In genomic region chr3:182795383-182795782, GRCh38 we compare ENCODE assay signal across 8 cellular contexts. TPM values are rescaled to one million over a fixed set of nuclear protein-coding genes. Genes with fewer than 3 reads are reported as not detected.
A peak's percentile ranks its signal among the peaks of the same experiment; 100 is the strongest.
DNase-seq lines count a peak whose midpoint lies in the region; ATAC-seq, FAIRE-seq and TF ChIP-seq lines count a peak whose summit lies in the region.

No MANE protein-coding gene starts in this region.

- H3K9ac ChIP-seq in endothelial cell of umbilical vein (replicated peaks; ENCODE audit: extremely low read depth, insufficient read depth, low read length) = peak overlapping the region; percentile 78
- H3K9ac ChIP-seq in rectal smooth muscle tissue (ENCODE audit: low read length) = no peak overlapping the region

- H2AFZ ChIP-seq in ACC112 (ENCODE audit: low read length, unreplicated experiment) (no peak overlapping the region), endothelial cell of umbilical vein (ENCODE audit: low read depth, low read length) (no peak overlapping the region)

- H3K27ac ChIP-seq in ACC112 (ENCODE audit: low read depth, low read length) (no peak overlapping the region), endothelial cell of umbilical vein (ENCODE audit: insufficient read depth, low read depth, low read length) (no peak overlapping the region), rectal smooth muscle tissue (ENCODE audit: low read depth, low read length) (no peak overlapping the region)

- peak overlapping the region; percentile 96 for H3K4me2 ChIP-seq in endothelial cell of umbilical vein (ENCODE audit: insufficient read depth, low read length)

- dilution Hi-C loops in endothelial cell of umbilical vein (cut with MboI; ENCODE audit: extremely low pct_ligation_motif_present, low sequenced_read_pairs) = no loop called here

- CTCF ChIA-PET in endothelial cell of umbilical vein (lab: Charles Lee) = interaction anchor here (0.6 to 4.1 kb wide), 5 partner anchors 24 to 245 kb away, joined by 3 to 47 read pairs (median 4); no protein-coding TSS in a partner anchor

- no peak for TF ChIP-seq POLR2A in endothelial cell of umbilical vein (IDR thresholded peaks at IDR 0.05; ENCODE audit: low read depth, low read length)

- TF ChIP-seq CTCF in endothelial cell of umbilical vein (IDR thresholded peaks at IDR 0.05; ENCODE audit: extremely low read depth in 1 of 2, insufficient read depth in 1 of 2, low read depth in 1 of 2, low read length in 2 of 2) = no peak

- H4K20me1 ChIP-seq in endothelial cell of umbilical vein (replicated peaks; ENCODE audit: control insufficient read depth, extremely low read depth, insufficient read depth, low read length) = no peaks in the 10 kb centered on the region

- no TSS peak for BruUV-seq in endothelial cell of umbilical vein (replicated peaks; lab: Mats Ljungman, UMichigan)

- no peaks in the 10 kb centered on the region for H3K9me3 ChIP-seq in endothelial cell of umbilical vein (replicated peaks; ENCODE audit: control insufficient read depth, insufficient read depth, low read length)

- POLR2A ChIA-PET in endothelial cell of umbilical vein (lab: Charles Lee) = no interaction called here

- intact Hi-C loops in endothelial cell of umbilical vein (cut with micrococcal nuclease) = loop anchor here (2.0 to 10.0 kb wide), 3 partner anchors 15 to 1171 kb away; no protein-coding TSS in a partner anchor

- H3K36me3 ChIP-seq in ACC112 (ENCODE audit: insufficient read depth, low read length) = no peaks in the 10 kb centered on the region
- no peaks in the 10 kb centered on the region for H3K36me3 ChIP-seq in endothelial cell of umbilical vein (ENCODE audit: control insufficient read depth in 2 of 2, extremely low read depth in 1 of 2, insufficient read depth in 2 of 2, low read length in 2 of 2)
- H3K36me3 ChIP-seq in rectal smooth muscle tissue (ENCODE audit: control insufficient read depth, insufficient read depth, low read length) = no peaks in the 10 kb centered on the region

- peak overlapping the region; percentile 96 for H3K4me3 ChIP-seq in ACC112 (ENCODE audit: low read depth, low read length)
- peak overlapping the region in 1 of 3 experiments; percentile 90 for H3K4me3 ChIP-seq in endothelial cell of umbilical vein (replicated peaks in 1 of 3; ENCODE audit: insufficient read depth in 1 of 3, low read depth in 1 of 3, low read length in 3 of 3)
- H3K4me3 ChIP-seq in rectal smooth muscle tissue (ENCODE audit: low read length) = peak overlapping the region; percentile 91

- FAIRE-seq in endothelial cell of umbilical vein (lab: Jason Lieb, UNC) = peak; percentile 55

- H3K27me3 ChIP-seq in ACC112 (ENCODE audit: insufficient read depth, low read length) = no peaks in the 10 kb centered on the region
- H3K27me3 ChIP-seq in endothelial cell of umbilical vein (ENCODE audit: control insufficient read depth in 2 of 2, insufficient read depth in 2 of 2, low read length in 2 of 2) = no peaks in the 10 kb centered on the region
- no peaks in the 10 kb centered on the region for H3K27me3 ChIP-seq in rectal smooth muscle tissue (ENCODE audit: control insufficient read depth, insufficient read depth, low read length)

- H3K4me1 ChIP-seq in ACC112 (ENCODE audit: control insufficient read depth, insufficient read depth, low read length, unreplicated experiment) (peaks cover 9% of the 10 kb centered on the region), endothelial cell of umbilical vein (ENCODE audit: control insufficient read depth, extremely low read depth, insufficient read depth, low read length) (peaks cover 17% of the 10 kb centered on the region), rectal smooth muscle tissue (ENCODE audit: control insufficient read depth, insufficient read depth, low read length) (peaks cover 5% of the 10 kb centered on the region)

- no peaks in the 10 kb centered on the region for H3K9me1 ChIP-seq in endothelial cell of umbilical vein (replicated peaks; ENCODE audit: control insufficient read depth, extremely low read depth, insufficient read depth, low read length)

- peak; percentile 5 for DNase-seq in T-helper 9 cell
- DNase-seq in endothelial cell of umbilical vein (ENCODE audit: low read depth, low spot score) = no peak
- DNase-seq in NCI-H128 (lab: John Stamatoyannopoulos, UW; ENCODE audit: unreplicated experiment) = no peak
- no peak for DNase-seq in NCI-H345 (lab: John Stamatoyannopoulos, UW)

- H3K79me2 ChIP-seq in ACC112 (ENCODE audit: control insufficient read depth, insufficient read depth, low read length, unreplicated experiment) = peaks cover 58% of the 10 kb centered on the region
- peaks cover 59% of the 10 kb centered on the region for H3K79me2 ChIP-seq in endothelial cell of umbilical vein (ENCODE audit: control insufficient read depth, insufficient read depth, low read length)

- ATAC-seq in GM18511 (IDR thresholded peaks at IDR 0.05; ENCODE audit: unreplicated experiment) = peak; percentile 29
- peak; percentile 27 for ATAC-seq in HG03460 (IDR thresholded peaks at IDR 0.05; ENCODE audit: unreplicated experiment)

TF ChIP-seq in endothelial cell of umbilical vein, 7 proteins besides CTCF, POLR2A, EP300 and RAD21:
- TF ChIP-seq POLR2AphosphoS5 (IDR thresholded peaks at IDR 0.05; ENCODE audit: insufficient read depth, low read depth, low read length) (no peak), EZH2 (IDR thresholded peaks at IDR 0.05; ENCODE audit: borderline replicate concordance, low read depth, low read length, severe bottlenecking) (no peak), JUN (IDR thresholded peaks at IDR 0.05; ENCODE audit: borderline replicate concordance, insufficient read depth, insufficient read length, low read depth) (no peak), MAX (IDR thresholded peaks at IDR 0.05; ENCODE audit: insufficient read depth, insufficient read length) (no peak), MYC (IDR thresholded peaks at IDR 0.05; ENCODE audit: low read depth, low read length) (no peak), GATA2 (IDR thresholded peaks at IDR 0.05; ENCODE audit: insufficient read depth, insufficient read length, low read depth, low read length) (no peak), FOS (IDR thresholded peaks at IDR 0.05; ENCODE audit: borderline replicate concordance, insufficient read depth, low read length) (no peak)
TF ChIP-seq in endothelial cell of umbilical vein: peak in this region for 0.

RNA-seq across cellular contexts. Expression of gene ATP11B, which starts 2.1 kb away (rescaled TPM):
- 49.3 and 62.3 TPM in 2 replicates for total RNA-seq in endothelial cell of umbilical vein
- polyA plus RNA-seq in endothelial cell of umbilical vein = 7.3 and 10.1 TPM in 2 replicates
- 7.8 and 8.7 TPM in 2 replicates for polyA plus RNA-seq in endothelial cell of umbilical vein (2011; cell fraction: cytosol; rRNA removed)
- polyA plus RNA-seq in endothelial cell of umbilical vein (2011; cell fraction: nucleus; rRNA removed) = 20.9 and 25.2 TPM in 2 replicates
- polyA plus RNA-seq in endothelial cell of umbilical vein (2012) = 22.2 and 34.9 TPM in 2 replicates
- polyA minus RNA-seq in endothelial cell of umbilical vein = 27.7 and 34.4 TPM in 2 replicates
- polyA minus RNA-seq in endothelial cell of umbilical vein (2011; cell fraction: cytosol; rRNA and poly(A)+ RNA removed) = 20.6 TPM
- 45.1 and 57.8 TPM in 2 replicates for polyA minus RNA-seq in endothelial cell of umbilical vein (2011; cell fraction: nucleus; rRNA and poly(A)+ RNA removed)
